In genomic region chr2:8472545-8473361, GRCh38 we compare ENCODE assay signal across 8 cellular contexts.
DNase-seq lines count a peak whose midpoint lies in the region; ATAC-seq and TF ChIP-seq lines count a peak whose summit lies in the region.

No MANE protein-coding gene starts in this region.

- intact Hi-C loops in prostate gland (cut with DNase I) = no loop called here

- peak; percentile 36 for DNase-seq in activated T-cell treated with anti-CD3 and anti-CD28 coated beads, Interleukin-2, amount 50 U/mL, for 24 hours
- DNase-seq in activated T-cell treated with anti-CD3 and anti-CD28 coated beads, Interleukin-2, amount 50 U/mL, for 1 hour = no peak
- DNase-seq in NCI-H524 treated with DMSO at 0.1 percent for 48 hours (lab: John Stamatoyannopoulos, UW) (no peak), prostate gland (ENCODE audit: low spot score) (no peak)

- H3K4me1 Mint-ChIP-seq in activated T-cell treated with anti-CD3 and anti-CD28 coated beads, Interleukin-2, amount 50 U/mL, for 24 hours (ENCODE audit: low read depth) = peaks cover 78% of the 10 kb centered on the region
- peaks cover 71% of the 10 kb centered on the region for H3K4me1 Mint-ChIP-seq in T-helper 1 cell treated with Interleukin-12 subunit alpha and Interleukin-12 subunit beta and Interleukin-4 antibody, amounts not matched to agents 30 μg/mL and 1 μg/mL, for 36 hours (ENCODE audit: low read depth)
- peaks cover 56% of the 10 kb centered on the region for H3K4me1 Mint-ChIP-seq in stimulated activated memory B cell treated with anti-CD40 and anti-IgM and Interleukin-4, amounts not matched to agents 10 μg/mL and 1 μg/mL and 100 μg/mL, for 72 hours

- H3K27me3 ChIP-seq in prostate gland (replicated peaks; ENCODE audit: insufficient read depth) = no peaks in the 10 kb centered on the region

- no peak for TF ChIP-seq POLR2A in prostate gland (IDR thresholded peaks at IDR 0.05)

- H3K27ac ChIP-seq in prostate gland = no peak overlapping the region

- peaks cover 7% of the 10 kb centered on the region for H3K36me3 Mint-ChIP-seq in activated T-cell treated with anti-CD3 and anti-CD28 coated beads, Interleukin-2, amount 50 U/mL, for 24 hours (ENCODE audit: low read depth)
- peaks cover 20% of the 10 kb centered on the region for H3K36me3 Mint-ChIP-seq in T-helper 1 cell treated with Interleukin-12 subunit alpha and Interleukin-12 subunit beta and Interleukin-4 antibody, amounts not matched to agents 30 μg/mL and 1 μg/mL, for 36 hours (ENCODE audit: low read depth)
- H3K36me3 Mint-ChIP-seq in stimulated activated memory B cell treated with anti-CD40 and anti-IgM and Interleukin-4, amounts not matched to agents 10 μg/mL and 1 μg/mL and 100 μg/mL, for 72 hours = peaks cover 5% of the 10 kb centered on the region

- no peaks in the 10 kb centered on the region for H3K27me3 Mint-ChIP-seq in activated T-cell treated with anti-CD3 and anti-CD28 coated beads, Interleukin-2, amount 50 U/mL, for 24 hours
- no peaks in the 10 kb centered on the region for H3K27me3 Mint-ChIP-seq in T-helper 1 cell treated with Interleukin-12 subunit alpha and Interleukin-12 subunit beta and Interleukin-4 antibody, amounts not matched to agents 30 μg/mL and 1 μg/mL, for 36 hours (ENCODE audit: low read depth)
- peaks cover 53% of the 10 kb centered on the region for H3K27me3 Mint-ChIP-seq in stimulated activated memory B cell treated with anti-CD40 and anti-IgM and Interleukin-4, amounts not matched to agents 10 μg/mL and 1 μg/mL and 100 μg/mL, for 72 hours

- ATAC-seq in HG03025 (IDR thresholded peaks at IDR 0.05; ENCODE audit: low FRiP score, unreplicated experiment) = peak; percentile 58
- ATAC-seq in stimulated activated memory B cell treated with anti-CD40 and anti-IgM and Interleukin-4, amounts not matched to agents 10 μg/mL and 1 μg/mL and 100 μg/mL, for 72 hours = no peak
- ATAC-seq in GM19328 (IDR thresholded peaks at IDR 0.05; ENCODE audit: unreplicated experiment) = no peak

- no peaks in the 10 kb centered on the region for H3K36me3 ChIP-seq in prostate gland

- H3K4me1 ChIP-seq in prostate gland (replicated peaks) = peaks cover 3% of the 10 kb centered on the region

- no peak overlapping the region for H3K4me3 Mint-ChIP-seq in activated T-cell treated with anti-CD3 and anti-CD28 coated beads, Interleukin-2, amount 50 U/mL, for 24 hours
- peak overlapping the region; percentile 56 for H3K4me3 Mint-ChIP-seq in T-helper 1 cell treated with Interleukin-12 subunit alpha and Interleukin-12 subunit beta and Interleukin-4 antibody, amounts not matched to agents 30 μg/mL and 1 μg/mL, for 36 hours
- H3K4me3 Mint-ChIP-seq in stimulated activated memory B cell treated with anti-CD40 and anti-IgM and Interleukin-4, amounts not matched to agents 10 μg/mL and 1 μg/mL and 100 μg/mL, for 72 hours = peak overlapping the region; percentile 27

- no peak for TF ChIP-seq CTCF in prostate gland (IDR thresholded peaks at IDR 0.05)

- no peaks in the 10 kb centered on the region for H3K9me3 ChIP-seq in prostate gland

- H3K4me3 ChIP-seq in prostate gland = no peak overlapping the region

- WGBS in prostate gland = 85% methylated on average over 7 of the region's 7 CpGs

- peak overlapping the region; percentile 19 for H3K27ac Mint-ChIP-seq in activated T-cell treated with anti-CD3 and anti-CD28 coated beads, Interleukin-2, amount 50 U/mL, for 24 hours
- peak overlapping the region; percentile 85 for H3K27ac Mint-ChIP-seq in T-helper 1 cell treated with Interleukin-12 subunit alpha and Interleukin-12 subunit beta and Interleukin-4 antibody, amounts not matched to agents 30 μg/mL and 1 μg/mL, for 36 hours
- peak overlapping the region; percentile 3 for H3K27ac Mint-ChIP-seq in stimulated activated memory B cell treated with anti-CD40 and anti-IgM and Interleukin-4, amounts not matched to agents 10 μg/mL and 1 μg/mL and 100 μg/mL, for 72 hours

- H3K9me3 Mint-ChIP-seq in activated T-cell treated with anti-CD3 and anti-CD28 coated beads, Interleukin-2, amount 50 U/mL, for 24 hours = peaks cover 3% of the 10 kb centered on the region
- peaks cover 23% of the 10 kb centered on the region for H3K9me3 Mint-ChIP-seq in T-helper 1 cell treated with Interleukin-12 subunit alpha and Interleukin-12 subunit beta and Interleukin-4 antibody, amounts not matched to agents 30 μg/mL and 1 μg/mL, for 36 hours
- peaks cover 10% of the 10 kb centered on the region for H3K9me3 Mint-ChIP-seq in stimulated activated memory B cell treated with anti-CD40 and anti-IgM and Interleukin-4, amounts not matched to agents 10 μg/mL and 1 μg/mL and 100 μg/mL, for 72 hours

Comparison
In these comparisons a context has a peak if more than half of its experiments do, and no peak if none do; other contexts are left out.
1. H3K27ac Mint-ChIP-seq: peak in every context shown above with its lines; median percentile 85 in T-helper 1 cell treated with Interleukin-12 subunit alpha and Interleukin-12 subunit beta and Interleukin-4 antibody, amounts not matched to agents 30 μg/mL and 1 μg/mL, for 36 hours; 19 in activated T-cell treated with anti-CD3 and anti-CD28 coated beads, Interleukin-2, amount 50 U/mL, for 24 hours; 3 in stimulated activated memory B cell treated with anti-CD40 and anti-IgM and Interleukin-4, amounts not matched to agents 10 μg/mL and 1 μg/mL and 100 μg/mL, for 72 hours.